Comparison of ENCODE assay signal across 16 cellular contexts in genomic region chr6:167227984-167228383, GRCh38.
"Had no signal": no experiment of that assay in that cellular context is flagged by ENCODE, and none has a peak within 500 bp of the region (broad histone marks: within the 10 kb centered on the region; RNA-seq: fewer than 3 reads in every experiment).

No MANE protein-coding gene starts in this region.

- H3K36me3 ChIP-seq: esophagus muscularis mucosa, gastroesophageal sphincter, heart left ventricle, prostate gland, right atrium auricular region had no signal

- FAIRE-seq: endothelial cell of umbilical vein had no signal

- H3K4me3 ChIP-seq: esophagus muscularis mucosa, gastroesophageal sphincter, heart left ventricle, prostate gland, right atrium auricular region had no signal

- H3K27ac ChIP-seq: esophagus muscularis mucosa, gastroesophageal sphincter, heart left ventricle, prostate gland, right atrium auricular region had no signal

- DNase-seq: activated CD4-positive, alpha-beta T cell treated with anti-CD3 and anti-CD28 coated beads, Interleukin-2, amount 50 U/mL, for 1 hour; activated CD4-positive, CD25-positive, alpha-beta regulatory T cell treated with anti-CD3 and anti-CD28 coated beads, Interleukin-2, amount 50 U/mL, for 72 hours; activated CD8-positive, alpha-beta memory T cell treated with anti-CD3 and anti-CD28 coated beads, Interleukin-2, amount 50 U/mL, for 4 hours; activated effector memory CD4-positive, alpha-beta T cell treated with Interleukin-2 at 50 U/mL for 16 hours; activated naive CD4-positive, alpha-beta T cell treated with anti-CD3 and anti-CD28 coated beads, Interleukin-2, amount 10 ng/mL, durations not matched to agents 7 days and 5 days; activated naive CD8-positive, alpha-beta T cell treated with anti-CD3 and anti-CD28 coated beads, Interleukin-2, amount 50 U/mL, for 24 hours; activated T-cell treated with anti-CD3 and anti-CD28 coated beads, Interleukin-2, amount 50 U/mL, for 48 hours; anterior cingulate cortex; cortex of kidney; heart left ventricle; left ventricle myocardium superior had no signal

- H3K27me3 ChIP-seq: right atrium auricular region had no signal

- H3K4me1 ChIP-seq: esophagus muscularis mucosa, gastroesophageal sphincter, heart left ventricle, prostate gland, right atrium auricular region had no signal

- ATAC-seq: activated naive CD8-positive, alpha-beta T cell treated with anti-CD3 and anti-CD28 coated beads, Interleukin-2, amount 50 U/mL, for 24 hours; gastroesophageal sphincter; heart left ventricle; left ventricle myocardium superior had no signal

- H3K9me3 ChIP-seq: esophagus muscularis mucosa, gastroesophageal sphincter, heart left ventricle, prostate gland, right atrium auricular region had no signal
